ENCODE assay signal across 15 cellular contexts in the genomic region with DNA sequence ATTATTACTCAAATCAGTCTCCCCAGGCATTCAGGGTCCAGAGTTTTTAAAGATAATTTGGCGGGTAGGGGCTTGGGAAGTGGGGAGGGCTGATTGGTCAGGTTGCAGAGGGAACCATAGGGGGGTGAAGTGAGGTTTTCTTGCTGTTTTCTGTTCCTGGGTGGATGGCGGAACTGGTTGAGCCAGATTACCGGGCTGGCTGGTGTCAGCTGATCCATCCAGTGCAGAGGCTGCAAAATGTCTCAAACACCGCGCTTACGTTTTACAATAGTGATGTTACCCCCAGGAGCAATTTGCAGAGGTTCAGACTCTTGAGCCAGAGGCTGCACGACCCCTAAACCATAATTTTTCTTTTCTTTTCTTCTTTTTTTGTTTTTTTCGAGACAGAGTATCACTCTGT. TPM values are rescaled to one million over a fixed set of nuclear protein-coding genes. Genes with fewer than 3 reads are reported as not detected.
A peak's percentile ranks its signal among the peaks of the same experiment; 100 is the strongest.
DNase-seq lines count a peak whose midpoint lies in the region; ATAC-seq and TF ChIP-seq lines count a peak whose summit lies in the region.
"Not testable (repeated sequence)": the region's sequence is repeated elsewhere in the genome, so short reads cannot be mapped to it uniquely, and the experiment has no call there.
"Had no signal": no experiment of that assay in that cellular context is flagged by ENCODE, and none has a peak within 500 bp of the region (broad histone marks: within the 10 kb centered on the region; RNA-seq: fewer than 3 reads in every experiment).

No MANE protein-coding gene starts in this region.

- not testable (repeated sequence) for H3K27me3 ChIP-seq in BLaER1; GM23248 (replicated peaks; ENCODE audit: insufficient read depth); HUES6 (ENCODE audit: control insufficient read depth, insufficient read depth, low read length); stomach

- not testable (repeated sequence) for H3K27ac ChIP-seq in BLaER1, stomach
- peak overlapping the region; percentile 92 for H3K27ac ChIP-seq in GM23248
- peak overlapping the region; percentile 93; the same call in 1 of the 2 replicates for H3K27ac ChIP-seq in HUES6 (ENCODE audit: low read depth, low read length)

- not testable (repeated sequence) for TF ChIP-seq CTCF in WTC11 (IDR thresholded peaks at IDR 0.05); epithelial cell of esophagus (IDR thresholded peaks at IDR 0.05; ENCODE audit: insufficient read depth, low read depth, low read length, missing control alignments); mesothelial cell of epicardium (IDR thresholded peaks at IDR 0.05; ENCODE audit: unreplicated experiment); stomach (IDR thresholded peaks at IDR 0.05)

- H3K4me3 ChIP-seq in BLaER1; GM23248; HUES6 (ENCODE audit: low read depth, low read length); epithelial cell of esophagus (ENCODE audit: low read length): not testable (repeated sequence)
- peak overlapping the region in 1 of 4 donors; percentile 24 for H3K4me3 ChIP-seq in stomach

- not testable (repeated sequence) for H3K9ac ChIP-seq in BLaER1, GM23248
- H3K9ac ChIP-seq in HUES6 (ENCODE audit: low read length): peak overlapping the region; percentile 78

- POLR2A ChIA-PET in WTC11 (lab: Charles Lee): not testable (repeated sequence)

- H3K4me1 Mint-ChIP-seq in WTC11 (peaks cover 77% of the 10 kb centered on the region), mesothelial cell of epicardium (peaks cover 54% of the 10 kb centered on the region)

- H3K36me3 ChIP-seq in BLaER1; GM23248 (ENCODE audit: low read depth); HUES6 (ENCODE audit: control insufficient read depth, insufficient read depth, low read length); stomach: not testable (repeated sequence)

- not testable (repeated sequence) for H3K9me2 ChIP-seq in GM23248 (ENCODE audit: insufficient read depth)

- H3K4me1 ChIP-seq in BLaER1 (peaks cover 47% of the 10 kb centered on the region), GM23248 (ENCODE audit: insufficient read depth) (peaks cover 12% of the 10 kb centered on the region), HUES6 (ENCODE audit: control insufficient read depth, insufficient read depth, low read length) (peaks cover 61% of the 10 kb centered on the region)
- H3K4me1 ChIP-seq in stomach: not testable (repeated sequence)

- not testable (repeated sequence) for H3K79me2 ChIP-seq in GM23248 (ENCODE audit: insufficient read depth)

- not testable (repeated sequence) for H4K20me1 ChIP-seq in BLaER1; GM23248 (ENCODE audit: insufficient read depth)

- in situ Hi-C loops in GM23248 (cut with MboI): not testable (repeated sequence)

- H3K27me3 Mint-ChIP-seq in WTC11 (ENCODE audit: low read depth); mesothelial cell of epicardium (ENCODE audit: low read depth): not testable (repeated sequence)

- peak; percentile 6; the same call in 1 of the 2 replicates for ATAC-seq in WTC11

- intact Hi-C loops in stomach (cut with DNase I; ENCODE audit: low total_unique reads): not testable (repeated sequence)

- not testable (repeated sequence) for H3K9me3 ChIP-seq in BLaER1; GM23248 (ENCODE audit: low read depth); HUES6 (ENCODE audit: control insufficient read depth, insufficient read depth, low read depth, low read length); stomach

- peaks cover 20% of the 10 kb centered on the region for H3F3A ChIP-seq in GM23248 (ENCODE audit: insufficient read depth)

- peak overlapping the region; percentile 77; the same call in 1 of the 2 replicates for H3K4me2 ChIP-seq in BLaER1
- not testable (repeated sequence) for H3K4me2 ChIP-seq in GM23248 (ENCODE audit: unreplicated experiment)

- H3K9me3 Mint-ChIP-seq in WTC11, mesothelial cell of epicardium: not testable (repeated sequence)

- DNase-seq in GM23248; WTC11 (ENCODE audit: low spot score); mesothelial cell of epicardium (ENCODE audit: low spot score in 2 of 2, unreplicated experiment in 2 of 2): not testable (repeated sequence)
- DNase-seq in epithelial cell of esophagus (ENCODE audit: low read depth): peak; percentile 18
- peak; percentile 84 for DNase-seq in islet precursor cell
- DNase-seq in stomach: peak; percentile 39

- not testable (repeated sequence) for H3K36me3 Mint-ChIP-seq in WTC11, mesothelial cell of epicardium

- 72 to 94% methylated on average over 6 of the region's 8 CpGs for WGBS in GM23248 (ENCODE audit: low coverage in 1 of 2, low lambda C conversion rate in 2 of 2, missing lambda C conversion rate in 2 of 2), 2 experiments
- WGBS in stomach, 5 donors: 31 to 70% (median 51%) methylated on average over 6 to 8 of the region's 8 CpGs

- H2AFZ ChIP-seq in GM23248: not testable (repeated sequence)

- not testable (repeated sequence) for TF ChIP-seq POLR2A in stomach (IDR thresholded peaks at IDR 0.05)

- TF ChIP-seq EP300 in stomach (IDR thresholded peaks at IDR 0.05): not testable (repeated sequence)

- CTCF ChIA-PET in WTC11 (lab: Charles Lee): not testable (repeated sequence)

- H3K27ac Mint-ChIP-seq in WTC11 (peak overlapping the region; percentile 96), mesothelial cell of epicardium (peak overlapping the region; percentile 90)

- not testable (repeated sequence) for H3K4me3 Mint-ChIP-seq in WTC11
- peak overlapping the region; percentile 27 for H3K4me3 Mint-ChIP-seq in mesothelial cell of epicardium

TF ChIP-seq in WTC11, 78 proteins besides CTCF, POLR2A, EP300 and RAD21:
- TF ChIP-seq, protein P1, sequence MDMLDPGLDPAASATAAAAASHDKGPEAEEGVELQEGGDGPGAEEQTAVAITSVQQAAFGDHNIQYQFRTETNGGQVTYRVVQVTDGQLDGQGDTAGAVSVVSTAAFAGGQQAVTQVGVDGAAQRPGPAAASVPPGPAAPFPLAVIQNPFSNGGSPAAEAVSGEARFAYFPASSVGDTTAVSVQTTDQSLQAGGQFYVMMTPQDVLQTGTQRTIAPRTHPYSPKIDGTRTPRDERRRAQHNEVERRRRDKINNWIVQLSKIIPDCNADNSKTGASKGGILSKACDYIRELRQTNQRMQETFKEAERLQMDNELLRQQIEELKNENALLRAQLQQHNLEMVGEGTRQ (CRISPR knock-in tag; IDR thresholded peaks at IDR 0.05): peak; percentile 50
- TF ChIP-seq, protein P2, sequence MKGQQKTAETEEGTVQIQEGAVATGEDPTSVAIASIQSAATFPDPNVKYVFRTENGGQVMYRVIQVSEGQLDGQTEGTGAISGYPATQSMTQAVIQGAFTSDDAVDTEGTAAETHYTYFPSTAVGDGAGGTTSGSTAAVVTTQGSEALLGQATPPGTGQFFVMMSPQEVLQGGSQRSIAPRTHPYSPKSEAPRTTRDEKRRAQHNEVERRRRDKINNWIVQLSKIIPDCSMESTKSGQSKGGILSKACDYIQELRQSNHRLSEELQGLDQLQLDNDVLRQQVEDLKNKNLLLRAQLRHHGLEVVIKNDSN (CRISPR knock-in tag; IDR thresholded peaks at IDR 0.05): peak; percentile 35; the same call in 1 of the 2 replicates

RNA-seq across cellular contexts. Expression of a gene that starts 25.2 kb away (rescaled TPM):
- 0.38 and 0.43 TPM in 2 replicates for total RNA-seq in GM23248 (2014; rRNA removed; shearing (Covaris generic))
- 0.86 and 1.2 TPM in 2 replicates for polyA plus RNA-seq in GM23248 (2016; fragmentation: Nextera tagmentation; extraction: Ambion mirVana)
- total RNA-seq in WTC11 (2021): 47.6 to 53.6 TPM (median 52.8 TPM) in 3 replicates
- total RNA-seq in mesothelial cell of epicardium: 60.8 to 68.1 TPM (median 62.8 TPM) in 3 replicates
- 1 to 10 TPM; 5.3 to 6.2 (median 5.8) TPM for total RNA-seq in stomach
- polyA plus RNA-seq in stomach: 1 to 10 TPM; 2.2 to 5.7 (median 5.1) TPM
- total RNA-seq: CD8-positive, alpha-beta memory T cell; Daoy; GM12878; HT1080 had no signal
- polyA plus RNA-seq: CD8-positive, alpha-beta memory T cell had no signal

RNA-seq across cellular contexts. Expression of a gene that starts 51.6 kb away (rescaled TPM):
- 16.3 and 21.4 TPM in 2 replicates for total RNA-seq in GM23248 (2014; rRNA removed; shearing (Covaris generic))
- polyA plus RNA-seq in GM23248 (2016; fragmentation: Nextera tagmentation; extraction: Ambion mirVana): 47.8 and 48.4 TPM in 2 replicates
- 0.78 to 1.0 TPM (median 1.0 TPM) in 3 replicates for total RNA-seq in WTC11 (2021)
- 0.60 to 1.3 TPM (median 1.2 TPM) in 3 replicates for total RNA-seq in mesothelial cell of epicardium
- total RNA-seq in stomach: not detected
- polyA plus RNA-seq in stomach: under 1 TPM in 1 of 3 donors, not detected in 2; 0.70 TPM
- total RNA-seq: A172; CD8-positive, alpha-beta memory T cell; Daoy; GM12878; HT1080; K562 had no signal
- polyA plus RNA-seq: AG04450; CD8-positive, alpha-beta memory T cell; GM12878 had no signal
